Comparison of ENCODE assay signal across 8 cellular contexts in the genomic region with DNA sequence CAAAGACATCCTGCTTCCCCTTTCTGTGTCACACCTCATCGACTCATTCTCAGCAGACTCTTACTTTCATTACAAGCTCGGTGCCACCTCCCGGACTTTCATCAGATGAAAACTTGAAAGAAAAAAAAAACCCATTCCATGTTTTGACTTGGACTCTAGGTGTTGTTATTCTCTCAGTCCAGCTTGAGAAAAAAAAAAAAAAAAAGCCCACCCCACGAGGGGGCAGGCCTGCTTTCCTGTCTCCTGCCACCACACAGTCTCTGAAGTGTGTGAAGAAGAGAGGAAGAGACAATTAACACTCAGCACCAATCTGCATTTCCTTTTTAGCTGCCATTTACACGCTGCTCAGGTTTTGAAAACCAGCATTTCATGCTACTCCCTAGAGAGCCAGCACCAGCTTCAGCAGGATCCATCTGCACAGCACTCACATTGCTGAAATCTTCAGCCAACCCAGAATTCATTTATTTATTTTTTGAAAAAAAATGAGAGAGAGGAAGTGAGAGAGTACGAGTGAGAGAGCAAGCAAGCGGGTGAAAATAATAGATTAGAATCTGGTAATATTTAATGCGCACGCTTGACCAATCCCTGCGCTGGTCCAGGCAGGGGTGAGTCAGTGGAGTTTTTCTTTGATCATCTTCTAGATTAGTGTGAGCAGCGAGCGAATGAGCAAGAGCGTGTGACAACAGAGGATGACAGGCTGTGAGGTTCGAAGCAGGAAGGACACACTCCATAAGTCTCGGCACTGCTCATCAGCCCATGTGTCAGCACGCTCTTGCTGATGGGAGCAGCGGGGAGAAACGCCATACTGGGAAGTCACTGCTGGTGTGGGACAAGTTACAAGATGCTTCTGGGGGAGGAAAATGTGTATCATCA. TPM values are rescaled to one million over a fixed set of nuclear protein-coding genes. Genes with fewer than 3 reads are reported as not detected.
DNase-seq lines count a peak whose midpoint lies in the region; ATAC-seq and TF ChIP-seq lines count a peak whose summit lies in the region.

No MANE protein-coding gene starts in this region.

- no peak overlapping the region for H3K27ac ChIP-seq in PC-9

- POLR2A ChIA-PET in AG04449 (lab: Yijun Ruan, JAX) (interaction anchor here (0.9 kb wide), 1 partner anchor 9 kb away, joined by 3 read pairs; no protein-coding TSS in a partner anchor), PC-9 (lab: Charles Lee; ENCODE audit: unreplicated experiment) (no interaction called here)

- no peak overlapping the region for H3K27ac Mint-ChIP-seq in activated T-helper 2 cell treated with anti-CD3 and anti-CD28 coated beads, Interferon-gamma antibody, Interleukin-2, Interleukin-4, amounts not matched to agents 10 μg/mL and 5 μg/mL and 100 μg/mL, durations not matched to agents 14 hours and 24 hours and 36 hours

- CTCF ChIA-PET in AG04449 (lab: Yijun Ruan, JAX) = interaction anchor here (0.9 kb wide), 1 partner anchor 10 kb away, joined by 5 read pairs; no protein-coding TSS in a partner anchor
- CTCF ChIA-PET in PC-9 (lab: Charles Lee) = interaction anchor here (0.6 to 0.7 kb wide), 3 partner anchors 59 to 961 kb away, joined by 3 to 8 read pairs (median 5); no protein-coding TSS in a partner anchor

- H3K4me3 Mint-ChIP-seq in activated T-helper 2 cell treated with anti-CD3 and anti-CD28 coated beads, Interferon-gamma antibody, Interleukin-2, Interleukin-4, amounts not matched to agents 10 μg/mL and 5 μg/mL and 100 μg/mL, durations not matched to agents 14 hours and 24 hours and 36 hours (ENCODE audit: low read depth) = no peak overlapping the region

- peaks cover 13% of the 10 kb centered on the region for H3K36me3 Mint-ChIP-seq in activated T-helper 2 cell treated with anti-CD3 and anti-CD28 coated beads, Interferon-gamma antibody, Interleukin-2, Interleukin-4, amounts not matched to agents 10 μg/mL and 5 μg/mL and 100 μg/mL, durations not matched to agents 14 hours and 24 hours and 36 hours (ENCODE audit: low read depth)

- TF ChIP-seq CTCF in AG04449 (IDR thresholded peaks at IDR 0.05; ENCODE audit: insufficient read depth, low read length, missing control alignments) (no peak), PC-9 (conservative IDR thresholded peaks at IDR 0.05) (no peak)

- H3K9me3 Mint-ChIP-seq in activated T-helper 2 cell treated with anti-CD3 and anti-CD28 coated beads, Interferon-gamma antibody, Interleukin-2, Interleukin-4, amounts not matched to agents 10 μg/mL and 5 μg/mL and 100 μg/mL, durations not matched to agents 14 hours and 24 hours and 36 hours = no peaks in the 10 kb centered on the region

- H3K79me2 ChIP-seq in PC-9 (ENCODE audit: low read depth) = no peaks in the 10 kb centered on the region

- peak; percentile 90 for ATAC-seq in GM18870 (IDR thresholded peaks at IDR 0.05; ENCODE audit: unreplicated experiment)
- peak; percentile 84 for ATAC-seq in HG03064 (IDR thresholded peaks at IDR 0.05; ENCODE audit: low read depth, unreplicated experiment)
- no peak for ATAC-seq in left lobe of liver

- peaks cover 6% of the 10 kb centered on the region; the same call in 1 of the 2 replicates for H3K27me3 ChIP-seq in PC-9 (ENCODE audit: insufficient read depth, low read depth)

- intact Hi-C loops in PC-9 (cut with micrococcal nuclease; ENCODE audit: unreplicated experiment) = no loop called here
- intact Hi-C loops in activated T-helper 2 cell treated with anti-CD3 and anti-CD28 coated beads, Interferon-gamma antibody, Interleukin-2, Interleukin-4, amounts not matched to agents 10 μg/mL and 5 μg/mL and 100 μg/mL, durations not matched to agents 14 hours and 24 hours and 36 hours (cut with micrococcal nuclease) = loop anchor here (1.0 to 10.0 kb wide), 11 partner anchors 13 to 1719 kb away; a partner anchor contains a TSS

- no peaks in the 10 kb centered on the region for H3K36me3 ChIP-seq in PC-9 (ENCODE audit: low read depth)

- no TSS peak for BruUV-seq in PC-9 (replicated peaks; lab: Mats Ljungman, UMichigan)

- H3F3A ChIP-seq in PC-9 (ENCODE audit: insufficient read depth, low read depth) = no peaks in the 10 kb centered on the region

- no peak overlapping the region; the same call in 1 of the 2 replicates for H2AFZ ChIP-seq in PC-9

- H4K20me1 ChIP-seq in PC-9 (ENCODE audit: insufficient read depth) = no peaks in the 10 kb centered on the region

- peak; percentile 33 for DNase-seq in AG04449 (ENCODE audit: low read depth, low spot score)
- peak; percentile 5 to 52 for DNase-seq in PC-9
- peak; percentile 74 for DNase-seq in activated T-helper 2 cell treated with anti-CD3 and anti-CD28 coated beads, Interferon-gamma antibody, Interleukin-2, Interleukin-4, amounts not matched to agents 10 μg/mL and 5 μg/mL and 100 μg/mL, durations not matched to agents 14 hours and 24 hours and 36 hours (ENCODE audit: low spot score)
- peak; percentile 50 for DNase-seq in iPS DF 19.7 (ENCODE audit: low read depth, low spot score)
- DNase-seq in stimulated activated CD4-positive, alpha-beta T cell treated with anti-CD3 and anti-CD28 coated beads, Interleukin-1b, Interleukin-23, amount 100 ng/mL, for 4 hours (ENCODE audit: low read depth in 2 of 2) = peak; percentile 42 to 62
- DNase-seq in left lobe of liver (ENCODE audit: low spot score) = no peak

- no peaks in the 10 kb centered on the region for H3K9me2 ChIP-seq in PC-9 (ENCODE audit: insufficient read depth)

- H3K4me3 ChIP-seq in AG04449 (ENCODE audit: low read depth, low read length) = peak overlapping the region; percentile 48
- peak overlapping the region; percentile 33; the same call in 1 of the 2 replicates for H3K4me3 ChIP-seq in PC-9

- H3K4me1 ChIP-seq in PC-9 (replicated peaks; ENCODE audit: insufficient read depth) = no peaks in the 10 kb centered on the region

- no peaks in the 10 kb centered on the region for H3K9me3 ChIP-seq in PC-9 (ENCODE audit: insufficient read depth, low read depth)

- H3K27me3 Mint-ChIP-seq in activated T-helper 2 cell treated with anti-CD3 and anti-CD28 coated beads, Interferon-gamma antibody, Interleukin-2, Interleukin-4, amounts not matched to agents 10 μg/mL and 5 μg/mL and 100 μg/mL, durations not matched to agents 14 hours and 24 hours and 36 hours (ENCODE audit: low read depth) = no peaks in the 10 kb centered on the region

- H3K4me1 Mint-ChIP-seq in activated T-helper 2 cell treated with anti-CD3 and anti-CD28 coated beads, Interferon-gamma antibody, Interleukin-2, Interleukin-4, amounts not matched to agents 10 μg/mL and 5 μg/mL and 100 μg/mL, durations not matched to agents 14 hours and 24 hours and 36 hours (ENCODE audit: low read depth) = peaks cover 7% of the 10 kb centered on the region

- H3K4me2 ChIP-seq in PC-9 = peak overlapping the region; percentile 56

RNA-seq across cellular contexts. Expression of a gene that starts 23.5 kb away (rescaled TPM):
- not detected in 2 replicates for total RNA-seq in PC-9 (2021)
- 0.64 and 0.74 TPM in 2 replicates for total RNA-seq in activated T-helper 2 cell treated with anti-CD3 and anti-CD28 coated beads, Interferon-gamma antibody, Interleukin-2, Interleukin-4, amounts not matched to agents 10 μg/mL and 5 μg/mL and 100 μg/mL, durations not matched to agents 14 hours and 24 hours and 36 hours
- total RNA-seq in left lobe of liver = not detected

RNA-seq across cellular contexts. Expression of a gene that starts 35.1 kb away (rescaled TPM):
- total RNA-seq in PC-9 (2021) (not detected in 2 replicates), left lobe of liver (not detected)
- 0.11 TPM in 1 of 2 replicates, not detected in the other for total RNA-seq in activated T-helper 2 cell treated with anti-CD3 and anti-CD28 coated beads, Interferon-gamma antibody, Interleukin-2, Interleukin-4, amounts not matched to agents 10 μg/mL and 5 μg/mL and 100 μg/mL, durations not matched to agents 14 hours and 24 hours and 36 hours
